Comparison of ENCODE assay signal across 8 cellular contexts in the genomic region with DNA sequence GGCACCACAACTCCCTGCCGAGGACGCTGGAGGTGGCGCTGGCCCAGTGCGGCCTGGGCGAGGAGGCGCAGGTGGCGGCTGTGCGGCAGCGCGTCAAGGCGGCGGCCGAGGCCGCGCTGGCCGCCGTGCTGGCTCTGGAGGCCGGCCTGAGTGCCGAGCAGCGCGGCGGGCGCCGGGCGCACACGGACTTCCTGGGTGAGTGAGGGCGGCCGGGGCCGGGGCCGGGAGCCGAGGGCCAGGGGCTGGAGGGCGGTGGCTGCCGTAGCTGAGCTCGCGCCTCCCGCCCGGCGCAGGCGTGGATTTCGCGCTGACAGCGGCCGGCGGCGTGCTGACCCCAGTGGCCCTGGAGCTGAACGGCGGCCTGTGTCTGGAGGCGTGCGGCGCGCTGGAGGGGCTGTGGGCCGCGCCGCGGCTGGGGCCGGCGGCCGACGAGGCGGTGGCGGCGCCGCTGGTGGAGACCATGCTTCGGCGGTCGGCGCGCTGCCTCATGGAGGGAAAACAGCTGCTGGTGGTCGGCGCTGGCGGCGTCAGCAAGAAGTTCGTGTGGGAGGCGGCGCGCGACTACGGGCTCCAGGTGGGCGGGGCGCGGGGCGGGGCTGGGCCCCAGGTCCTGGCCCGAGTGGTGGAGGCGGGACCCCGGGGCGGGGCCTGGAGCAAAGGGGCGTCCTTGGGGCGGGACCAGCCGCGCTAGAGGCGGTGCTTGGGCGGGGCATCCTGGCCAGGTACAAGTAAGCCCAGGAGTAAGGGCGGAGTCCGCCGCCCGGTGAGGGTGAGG. TPM values are rescaled to one million over a fixed set of nuclear protein-coding genes. Genes with fewer than 3 reads are reported as not detected.
DNase-seq lines count a peak whose midpoint lies in the region; TF ChIP-seq lines count a peak whose summit lies in the region.

No MANE protein-coding gene starts in this region.

- no peaks in the 10 kb centered on the region for H3F3A ChIP-seq in MM.1S (ENCODE audit: insufficient read depth, low read length)

- H3K27me3 ChIP-seq in H7 (ENCODE audit: control insufficient read depth, insufficient read depth, low read length) (peaks cover 9% of the 10 kb centered on the region), MM.1S (replicated peaks; ENCODE audit: insufficient read depth, low read length) (no peaks in the 10 kb centered on the region), neuron (ENCODE audit: insufficient read depth, low read length) (no peaks in the 10 kb centered on the region), stomach smooth muscle (ENCODE audit: control insufficient read depth in 1 of 2, insufficient read depth in 2 of 2, low read length in 2 of 2) (no peaks in the 10 kb centered on the region)

- H3K4me3 ChIP-seq in H7 (ENCODE audit: insufficient read depth, low read depth, low read length) (peak overlapping the region; percentile 44), MM.1S (ENCODE audit: low read length) (peak overlapping the region; percentile 61), fibroblast of villous mesenchyme (ENCODE audit: low read depth, low read length) (peak overlapping the region; percentile 48), neuron (ENCODE audit: low read length) (peak overlapping the region; percentile 64), stomach smooth muscle (ENCODE audit: low read length in 2 of 2) (peak overlapping the region; percentile 51 to 80)

- peaks cover 17% of the 10 kb centered on the region; the same call in 1 of the 2 replicates for H3K4me1 ChIP-seq in MM.1S (ENCODE audit: low read length)
- peaks cover 10% of the 10 kb centered on the region for H3K4me1 ChIP-seq in neuron (ENCODE audit: insufficient read depth, low read length)
- peaks cover 29% of the 10 kb centered on the region for H3K4me1 ChIP-seq in stomach smooth muscle (ENCODE audit: control insufficient read depth, insufficient read depth, low read length)

- H3K79me2 ChIP-seq in MM.1S (ENCODE audit: low read length), result no peaks in the 10 kb centered on the region

- H3K27ac ChIP-seq in MM.1S (ENCODE audit: low read length) (no peak overlapping the region), stomach smooth muscle (ENCODE audit: low read length) (peak overlapping the region; percentile 74)

- no peaks in the 10 kb centered on the region for H3K9me2 ChIP-seq in MM.1S (replicated peaks; ENCODE audit: insufficient read depth, low read length)

- H3K9ac ChIP-seq in MM.1S (ENCODE audit: low read length) (peak overlapping the region; percentile 55), stomach smooth muscle (ENCODE audit: low read length in 2 of 2) (peak overlapping the region; percentile 71 to 72)

- H4K20me1 ChIP-seq in MM.1S (ENCODE audit: insufficient read depth, low read length), result no peaks in the 10 kb centered on the region

- peak; percentile 91 for DNase-seq in EH (ENCODE audit: low read depth)
- DNase-seq in H7, result peak; percentile 100
- DNase-seq in MM.1S, result peak; percentile 93
- peak; percentile 90 to 94 for DNase-seq in SHP77 (lab: John Stamatoyannopoulos, UW)
- DNase-seq in activated gamma-delta T cell (lab: John Stamatoyannopoulos, UW), result peak; percentile 99
- DNase-seq in fibroblast of villous mesenchyme (ENCODE audit: low read depth), result peak; percentile 92

- H2AFZ ChIP-seq in MM.1S (ENCODE audit: low read length) (peak overlapping the region; percentile 93), neuron (ENCODE audit: low read depth, low read length) (peak overlapping the region; percentile 78)

- peak overlapping the region; percentile 99 for H3K4me2 ChIP-seq in MM.1S (ENCODE audit: low read depth, low read length)

- H3K9me3 ChIP-seq in MM.1S (replicated peaks; ENCODE audit: insufficient read depth, low read length) (no peaks in the 10 kb centered on the region), neuron (ENCODE audit: low read length) (no peaks in the 10 kb centered on the region), stomach smooth muscle (ENCODE audit: control insufficient read depth in 2 of 2, low read length in 2 of 2) (no peaks in the 10 kb centered on the region)

- H3K36me3 ChIP-seq in H7 (replicated peaks; ENCODE audit: control insufficient read depth, insufficient read depth, low read length) (no peaks in the 10 kb centered on the region), MM.1S (replicated peaks; ENCODE audit: insufficient read depth, low read length) (no peaks in the 10 kb centered on the region), neuron (ENCODE audit: insufficient read depth, low read length) (no peaks in the 10 kb centered on the region), stomach smooth muscle (ENCODE audit: control insufficient read depth in 2 of 2, insufficient read depth in 2 of 2, low read length in 2 of 2) (no peaks in the 10 kb centered on the region)

- TF ChIP-seq CTCF in MM.1S (IDR thresholded peaks at IDR 0.05; ENCODE audit: low read length), result no peak
- no peak for TF ChIP-seq CTCF in fibroblast of villous mesenchyme (IDR thresholded peaks at IDR 0.05; ENCODE audit: insufficient read depth, low read depth, low read length)

RNA-seq across cellular contexts. Expression of gene CARNS1, which starts 5.4 kb away (rescaled TPM):
- total RNA-seq in H7 (2014; rRNA removed; shearing (Covaris generic)), result 0.07 and 0.17 TPM in 2 replicates
- not detected in 2 replicates for total RNA-seq in fibroblast of villous mesenchyme

RNA-seq across cellular contexts. Expression of gene RPS6KB2, which starts 7.5 kb away (rescaled TPM):
- 88.9 and 90.2 TPM in 2 replicates for total RNA-seq in H7 (2014; rRNA removed; shearing (Covaris generic))
- 42.3 and 47.0 TPM in 2 replicates for total RNA-seq in fibroblast of villous mesenchyme

RNA-seq across cellular contexts. Expression of gene PTPRCAP, which starts 16.6 kb away (rescaled TPM):
- total RNA-seq in H7 (2014; rRNA removed; shearing (Covaris generic)), result 0.74 and 2.6 TPM in 2 replicates
- total RNA-seq in fibroblast of villous mesenchyme, result 0.32 TPM in 1 of 2 replicates, not detected in the other

RNA-seq across cellular contexts. Expression of gene TBC1D10C, which starts 16.9 kb away (rescaled TPM):
- total RNA-seq in H7 (2014; rRNA removed; shearing (Covaris generic)), result 0.44 and 0.52 TPM in 2 replicates
- total RNA-seq in fibroblast of villous mesenchyme, result not detected in 2 replicates

RNA-seq across cellular contexts. Expression of gene PPP1CA, which starts 19.2 kb away (rescaled TPM):
- total RNA-seq in H7 (2014; rRNA removed; shearing (Covaris generic)), result 246 and 314 TPM in 2 replicates
- total RNA-seq in fibroblast of villous mesenchyme, result 172 and 202 TPM in 2 replicates
